Comparison of ENCODE assay signal across 27 cellular contexts in genomic region chr18:22657619-22658018, GRCh38.
"Had no signal": no experiment of that assay in that cellular context is flagged by ENCODE, and none has a peak within 500 bp of the region (broad histone marks: within the 10 kb centered on the region; RNA-seq: fewer than 3 reads in every experiment).

No MANE protein-coding gene starts in this region.

- H3K27ac ChIP-seq: colonic mucosa, coronary artery, dorsolateral prefrontal cortex, epithelial cell of prostate, esophagus muscularis mucosa, esophagus squamous epithelium, foreskin keratinocyte, gastrocnemius medialis, gastroesophageal sphincter, heart left ventricle, heart right ventricle had no signal

- DNase-seq: colonic mucosa; cortex of kidney; dermis blood vessel endothelial cell; dorsolateral prefrontal cortex; effector CD4-positive, alpha-beta T cell; effector CD8-positive, alpha-beta T cell; effector memory CD4-positive, alpha-beta T cell; effector memory CD8-positive, alpha-beta T cell; endodermal cell; erythroblast; esophagus squamous epithelium; foreskin fibroblast; foreskin keratinocyte; foreskin melanocyte; gastrocnemius medialis; glutamatergic neuron; head of caudate nucleus; heart left ventricle; heart right ventricle had no signal

- H3K4me3 ChIP-seq: colonic mucosa, coronary artery, dorsolateral prefrontal cortex, esophagus muscularis mucosa, esophagus squamous epithelium, gastrocnemius medialis, gastroesophageal sphincter, heart left ventricle, heart right ventricle had no signal

- H3K27me3 ChIP-seq: colonic mucosa, esophagus muscularis mucosa, esophagus squamous epithelium, gastrocnemius medialis, gastroesophageal sphincter, heart left ventricle had no signal

- FAIRE-seq: colon, endothelial cell of umbilical vein, frontal cortex had no signal

- ATAC-seq: effector memory CD8-positive, alpha-beta T cell; esophagus mucosa; foreskin keratinocyte; gastrocnemius medialis; gastroesophageal sphincter; heart left ventricle; heart right ventricle had no signal

- H3K4me1 ChIP-seq: colonic mucosa, esophagus muscularis mucosa, esophagus squamous epithelium, foreskin keratinocyte, gastrocnemius medialis, gastroesophageal sphincter, heart left ventricle, heart right ventricle had no signal

- H3K36me3 ChIP-seq: colonic mucosa, esophagus muscularis mucosa, esophagus squamous epithelium, gastrocnemius medialis, gastroesophageal sphincter, heart left ventricle, heart right ventricle had no signal

- H3K9me3 ChIP-seq: colonic mucosa, gastrocnemius medialis had no signal
